ENCODE assay signal across 13 cellular contexts in genomic region chr19:56170261-56170660, GRCh38. TPM values are rescaled to one million over a fixed set of nuclear protein-coding genes. Genes with fewer than 3 reads are reported as not detected.
DNase-seq lines count a peak whose midpoint lies in the region; ATAC-seq and TF ChIP-seq lines count a peak whose summit lies in the region.
"Had no signal": no experiment of that assay in that cellular context is flagged by ENCODE, and none has a peak within 500 bp of the region (broad histone marks: within the 10 kb centered on the region; RNA-seq: fewer than 3 reads in every experiment).

No MANE protein-coding gene starts in this region.

- TF ChIP-seq CTCF in PC-3 (conservative IDR thresholded peaks at IDR 0.05; ENCODE audit: low read depth, low read length) (no peak), psoas muscle (IDR thresholded peaks at IDR 0.05) (no peak)

- H3K4me3 ChIP-seq in PC-3 (ENCODE audit: low read length) (no peak overlapping the region), psoas muscle (no peak overlapping the region)

- H3K9me3 ChIP-seq in PC-3 (ENCODE audit: low read length) (no peaks in the 10 kb centered on the region), psoas muscle (no peaks in the 10 kb centered on the region)

- no peaks in the 10 kb centered on the region for H3K79me2 ChIP-seq in PC-3 (ENCODE audit: low read length)

- H3K4me1 ChIP-seq in PC-3 (ENCODE audit: insufficient read depth, low read length), result peaks cover 9% of the 10 kb centered on the region
- no peaks in the 10 kb centered on the region for H3K4me1 ChIP-seq in psoas muscle

- peak; percentile 87 for ATAC-seq in PC-3
- peak in 3 of 4 donors; percentile 29 to 58 (median 50) for ATAC-seq in psoas muscle
- no peak for ATAC-seq in HG03520 (IDR thresholded peaks at IDR 0.05; ENCODE audit: unreplicated experiment)
- ATAC-seq in HG02642 (IDR thresholded peaks at IDR 0.05; ENCODE audit: poor library complexity, unreplicated experiment), result no peak
- ATAC-seq: natural killer cell treated with Interleukin-12 subunit alpha and Interleukin-12 subunit beta and Interleukin-15 and Interleukin-18, amount 100 ng/mL, for 72 hours had no signal

- WGBS in psoas muscle, 3 donors, result 49 to 60% (median 57%) methylated on average over 14 of the region's 14 CpGs

- peak overlapping the region; percentile 52 for H3K4me2 ChIP-seq in PC-3 (ENCODE audit: low read length)

- BruUV-seq in PC-3 (replicated peaks; lab: Mats Ljungman, UMichigan), result no TSS peak

- no peak overlapping the region for H3K9ac ChIP-seq in PC-3 (ENCODE audit: low read length)

- H4K20me1 ChIP-seq in PC-3 (ENCODE audit: low read length), result no peaks in the 10 kb centered on the region

- intact Hi-C loops in PC-3 (cut with micrococcal nuclease), result no loop called here
- intact Hi-C loops in psoas muscle (cut with DNase I), result loop anchor here in 1 of 2 donors (2.0 kb wide), 1 partner anchor 93 kb away; no protein-coding TSS in a partner anchor

- no peaks in the 10 kb centered on the region for H3K9me2 ChIP-seq in PC-3 (replicated peaks; ENCODE audit: low read length)

- CTCF ChIA-PET in PC-3 (lab: Charles Lee), result interaction anchor here (0.9 kb wide), 1 partner anchor 163 kb away, joined by 3 read pairs; no protein-coding TSS in a partner anchor

- H3K27me3 ChIP-seq in PC-3 (ENCODE audit: low read length) (peaks cover 8% of the 10 kb centered on the region), psoas muscle (ENCODE audit: insufficient read depth in 3 of 3, low read length in 2 of 3) (peaks cover 0 to 18% (median 4%) of the 10 kb centered on the region in 3 donors)

- DNase-seq in HK-2 (ENCODE audit: unreplicated experiment), result peak; percentile 96
- DNase-seq in PC-3, result peak; percentile 94
- peak; percentile 57 for DNase-seq in dermis blood vessel endothelial cell
- peak in 1 of 2 donors; percentile 32 for DNase-seq in psoas muscle
- DNase-seq in activated CD4-positive, alpha-beta T cell treated with anti-CD3 and anti-CD28 coated beads, Interleukin-2, amount 50 U/mL, for 48 hours, result no peak
- DNase-seq: activated CD4-positive, alpha-beta T cell treated with anti-CD3 and anti-CD28 coated beads for 1 hour; activated gamma-delta T cell treated with Interleukin-2 at 50 U/mL for 16 hours; effector memory CD4-positive, alpha-beta T cell; MM.1S; stimulated activated naive CD4-positive, alpha-beta T cell treated with Interleukin-2 at 50 U/mL for 16 hours had no signal

- no peaks in the 10 kb centered on the region for H3F3A ChIP-seq in PC-3 (ENCODE audit: low read length, unreplicated experiment)

- H3K27ac ChIP-seq in PC-3 (ENCODE audit: low read length), result peak overlapping the region; percentile 36
- H3K27ac ChIP-seq in psoas muscle, result no peak overlapping the region

- peak overlapping the region; percentile 37; the same call in 1 of the 2 replicates for H2AFZ ChIP-seq in PC-3 (ENCODE audit: low read length)

- POLR2A ChIA-PET in PC-3 (lab: Charles Lee; ENCODE audit: unreplicated experiment), result interaction anchor here (0.5 to 0.6 kb wide), 2 partner anchors 144 to 522 kb away, joined by 3 to 4 read pairs; partner anchors contain the start of genes CCDC106 and ZSCAN5A

- H3K36me3 ChIP-seq in PC-3 (ENCODE audit: low read depth, low read length), result no peaks in the 10 kb centered on the region
- H3K36me3 ChIP-seq in psoas muscle (ENCODE audit: insufficient read depth in 1 of 2, low read depth in 1 of 2), result no peaks in the 10 kb centered on the region

RNA-seq across cellular contexts. Expression of gene GALP, which starts 5.5 kb away (rescaled TPM):
- total RNA-seq in PC-3 (2014; rRNA removed), result not detected in 2 replicates
- total RNA-seq in dermis blood vessel endothelial cell, result not detected in 2 replicates
- total RNA-seq in psoas muscle, result not detected
- polyA plus RNA-seq in psoas muscle, result not detected
- total RNA-seq: natural killer cell treated with Interleukin-12 subunit alpha and Interleukin-12 subunit beta and Interleukin-15 and Interleukin-18, amount 100 ng/mL, for 72 hours had no signal

RNA-seq across cellular contexts. Expression of gene ZSCAN5B, which starts 27.3 kb away (rescaled TPM):
- total RNA-seq in PC-3 (2014; rRNA removed) (not detected in 2 replicates), dermis blood vessel endothelial cell (not detected in 2 replicates), psoas muscle (not detected)
- polyA plus RNA-seq in psoas muscle, result under 1 TPM in 1 of 3 donors, not detected in 2; 0.05 TPM
- total RNA-seq: natural killer cell treated with Interleukin-12 subunit alpha and Interleukin-12 subunit beta and Interleukin-15 and Interleukin-18, amount 100 ng/mL, for 72 hours had no signal

RNA-seq across cellular contexts. Expression of gene ZNF444, which starts 29.2 kb away (rescaled TPM):
- 40.0 and 65.0 TPM in 2 replicates for total RNA-seq in PC-3 (2014; rRNA removed)
- 22.6 and 26.3 TPM in 2 replicates for total RNA-seq in dermis blood vessel endothelial cell
- total RNA-seq in psoas muscle, result 10 to 100 TPM; 12.0 to 20.6 (median 16.6) TPM
- 10 to 100 TPM; 14.1 to 22.4 (median 14.7) TPM for polyA plus RNA-seq in psoas muscle

RNA-seq across cellular contexts. Expression of gene ZSCAN5C, which starts 31.8 kb away (rescaled TPM):
- not detected in 2 replicates for total RNA-seq in PC-3 (2014; rRNA removed)
- total RNA-seq in dermis blood vessel endothelial cell, result not detected in 2 replicates
- not detected for total RNA-seq in psoas muscle
- polyA plus RNA-seq in psoas muscle, result not detected
- total RNA-seq: natural killer cell treated with Interleukin-12 subunit alpha and Interleukin-12 subunit beta and Interleukin-15 and Interleukin-18, amount 100 ng/mL, for 72 hours had no signal

RNA-seq across cellular contexts. Expression of gene ZNF787, which starts 49.2 kb away (rescaled TPM):
- 111 and 185 TPM in 2 replicates for total RNA-seq in PC-3 (2014; rRNA removed)
- 30.0 and 41.2 TPM in 2 replicates for total RNA-seq in dermis blood vessel endothelial cell
- 10 to 100 TPM; 33.3 to 62.7 (median 54.2) TPM for total RNA-seq in psoas muscle
- 10 to 100 TPM; 27.3 to 56.6 (median 49.1) TPM for polyA plus RNA-seq in psoas muscle

Comparison
In these comparisons a context has a peak if more than half of its experiments do, and no peak if none do; other contexts are left out.
1. DNase-seq: peak in HK-2 (single experiment), PC-3 (single experiment) and dermis blood vessel endothelial cell (single experiment); none in activated CD4-positive, alpha-beta T cell treated with anti-CD3 and anti-CD28 coated beads, Interleukin-2, amount 50 U/mL, for 48 hours (0 of 2).
2. ATAC-seq: peak in PC-3 (single experiment) and psoas muscle (3 of 4); none in HG03520 (single experiment) and HG02642 (single experiment).